ENCODE assay signal across 8 cellular contexts in genomic region chr3:150495563-150496168, GRCh38. TPM values are rescaled to one million over a fixed set of nuclear protein-coding genes. Genes with fewer than 3 reads are reported as not detected.
DNase-seq lines count a peak whose midpoint lies in the region; ATAC-seq and TF ChIP-seq lines count a peak whose summit lies in the region.

No MANE protein-coding gene starts in this region.

- no peaks in the 10 kb centered on the region for H3K27me3 ChIP-seq in CD4-positive, alpha-beta T cell (ENCODE audit: control insufficient read depth, insufficient read depth, low read length)
- H3K27me3 ChIP-seq in H7 (ENCODE audit: control insufficient read depth, insufficient read depth, low read length), result no peaks in the 10 kb centered on the region
- no peaks in the 10 kb centered on the region for H3K27me3 ChIP-seq in upper lobe of left lung

- no peak for TF ChIP-seq POLR2A in upper lobe of left lung (IDR thresholded peaks at IDR 0.05)

- H3K9me3 ChIP-seq in CD4-positive, alpha-beta T cell (ENCODE audit: control insufficient read depth, low read length), result no peaks in the 10 kb centered on the region
- H3K9me3 ChIP-seq in upper lobe of left lung, result peaks cover 0 to under 1% (median 0%) of the 10 kb centered on the region in 4 donors

- CTCF ChIA-PET in CD4-positive, alpha-beta T cell (lab: Charles Lee), result interaction anchor here (0.5 to 1.4 kb wide), 18 partner anchors 20 to 759 kb away, joined by 3 to 12 read pairs (median 3); partner anchors contain the start of gene TSC22D2

- TF ChIP-seq EP300 in upper lobe of left lung (IDR thresholded peaks at IDR 0.05), result no peak

- H3K27me3 Mint-ChIP-seq in CD4-positive, alpha-beta T cell, result no peaks in the 10 kb centered on the region

- DNase-seq in CD4-positive, alpha-beta T cell, result peak in 1 of 10 experiments; percentile 3
- DNase-seq in H7 (peak; percentile 41), NCI-H526 treated with DMSO at 0.1 percent for 48 hours (lab: John Stamatoyannopoulos, UW) (peak; percentile 41), brain pericyte (ENCODE audit: low read depth, low spot score) (peak; percentile 11), kidney glomerular epithelial cell (lab: John Stamatoyannopoulos, UW) (peak; percentile 11), upper lobe of left lung (no peak)

- H3K27ac ChIP-seq in CD4-positive, alpha-beta T cell (ENCODE audit: low read depth, low read length), result no peak overlapping the region
- H3K27ac ChIP-seq in upper lobe of left lung, result no peak overlapping the region

- no peaks in the 10 kb centered on the region for H3K9me3 Mint-ChIP-seq in CD4-positive, alpha-beta T cell

- WGBS in upper lobe of left lung, 2 donors, result 2 to 7% methylated on average over 2 of the region's 2 CpGs

- no peaks in the 10 kb centered on the region for H3K36me3 Mint-ChIP-seq in CD4-positive, alpha-beta T cell (ENCODE audit: low read depth)

- H3K4me1 ChIP-seq in upper lobe of left lung, result no peaks in the 10 kb centered on the region

- POLR2A ChIA-PET in CD4-positive, alpha-beta T cell (lab: Charles Lee), result interaction anchor here (0.7 to 3.1 kb wide), 5 partner anchors 50 to 210 kb away, joined by 4 to 20 read pairs (median 5); partner anchors contain the start of gene TSC22D2

- no peaks in the 10 kb centered on the region for H3K36me3 ChIP-seq in H7 (replicated peaks; ENCODE audit: control insufficient read depth, insufficient read depth, low read length)
- no peaks in the 10 kb centered on the region for H3K36me3 ChIP-seq in upper lobe of left lung

- intact Hi-C loops in CD4-positive, alpha-beta T cell (cut with DNase I, micrococcal nuclease), result loop anchor here (1.0 to 5.0 kb wide), 8 partner anchors 84 to 528 kb away; partner anchors contain the start of genes PFN2 (in 1 of the 2) and TSC22D2 (in 1 of the 2)

- no peak overlapping the region for H3K27ac Mint-ChIP-seq in CD4-positive, alpha-beta T cell

- ATAC-seq in CD4-positive, alpha-beta T cell (ENCODE audit: poor library complexity), result peak; percentile 64
- ATAC-seq in upper lobe of left lung (ENCODE audit: low FRiP score in 2 of 2) (peak in 1 of 2 donors; percentile 80), GM21390 (IDR thresholded peaks at IDR 0.05; ENCODE audit: unreplicated experiment) (no peak), GM18498 (IDR thresholded peaks at IDR 0.05; ENCODE audit: unreplicated experiment) (no peak)

- peak; percentile 85 for TF ChIP-seq CTCF in CD4-positive, alpha-beta T cell (IDR thresholded peaks at IDR 0.05)
- peak; percentile 69 to 88 (median 80) for TF ChIP-seq CTCF in upper lobe of left lung (IDR thresholded peaks at IDR 0.05)

- H3K4me1 Mint-ChIP-seq in CD4-positive, alpha-beta T cell (ENCODE audit: low read depth), result no peaks in the 10 kb centered on the region

- H3K4me3 ChIP-seq in H7 (ENCODE audit: insufficient read depth, low read depth, low read length), result no peak overlapping the region
- H3K4me3 ChIP-seq in upper lobe of left lung, result no peak overlapping the region

- H3K4me3 Mint-ChIP-seq in CD4-positive, alpha-beta T cell, result no peak overlapping the region

RNA-seq across cellular contexts. Expression of gene SERP1, which starts 50.6 kb away (rescaled TPM):
- 100 to 1,000 TPM; 141 to 147 TPM for total RNA-seq in CD4-positive, alpha-beta T cell
- 133 and 143 TPM in 2 replicates for total RNA-seq in H7 (2014; rRNA removed; shearing (Covaris generic))
- 100 to 1,000 TPM; 160 to 459 (median 303) TPM for total RNA-seq in upper lobe of left lung

RNA-seq across cellular contexts. Expression of gene EIF2A, which starts 50.9 kb away (rescaled TPM):
- total RNA-seq in CD4-positive, alpha-beta T cell, result 100 to 1,000 TPM; 115 to 122 TPM
- total RNA-seq in H7 (2014; rRNA removed; shearing (Covaris generic)), result 81.3 and 141 TPM in 2 replicates
- total RNA-seq in upper lobe of left lung, result 100 to 1,000 TPM in 2 of 6 donors, 10 to 100 TPM in 4; 40.1 to 202 (median 78.0) TPM

Comparison
In these comparisons a context has a peak if more than half of its experiments do, and no peak if none do; other contexts are left out.
1. DNase-seq: peak in H7 (single experiment), NCI-H526 treated with DMSO at 0.1 percent for 48 hours (single experiment), brain pericyte (single experiment) and kidney glomerular epithelial cell (single experiment); none in upper lobe of left lung (0 of 2).